ENCODE assay signal across 21 cellular contexts in the genomic region with DNA sequence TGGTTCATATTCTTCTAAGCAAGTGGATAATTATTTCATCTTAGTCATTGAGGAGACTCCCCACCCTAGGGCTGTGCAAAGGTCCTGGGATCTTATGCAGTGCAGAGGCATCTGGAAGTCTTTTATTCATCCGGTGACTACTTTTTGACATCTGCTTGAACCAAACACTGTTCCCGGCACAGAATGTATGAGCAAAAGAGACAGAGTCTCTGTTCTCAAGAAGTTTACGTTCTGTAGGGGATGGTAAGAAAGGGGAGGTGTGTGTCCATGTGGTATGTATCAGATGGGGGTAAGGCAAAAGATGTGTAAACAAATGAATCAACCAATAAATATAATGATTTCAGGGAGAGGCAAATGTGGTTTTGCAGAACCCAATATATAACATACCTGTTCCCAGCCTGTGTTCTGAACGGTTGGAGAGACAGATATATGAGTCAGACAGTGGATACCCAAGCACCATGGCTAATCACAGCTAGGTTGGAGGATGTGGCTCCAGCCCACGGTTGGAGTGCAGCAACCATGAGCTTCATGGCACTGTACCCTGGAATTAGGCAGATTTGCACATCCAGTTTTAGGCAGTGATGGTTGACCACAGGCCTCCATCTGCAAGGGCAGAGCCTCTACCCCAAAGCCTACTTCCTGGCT.
DNase-seq lines count a peak whose midpoint lies in the region; FAIRE-seq lines count a peak whose summit lies in the region.
"Had no signal": no experiment of that assay in that cellular context is flagged by ENCODE, and none has a peak within 500 bp of the region (broad histone marks: within the 10 kb centered on the region; RNA-seq: fewer than 3 reads in every experiment).

No MANE protein-coding gene starts in this region.

- no peak overlapping the region for H3K4ac ChIP-seq in trophoblast cell (ENCODE audit: low read depth, low read length)

- H3K27ac ChIP-seq in epithelial cell of prostate: no peak overlapping the region
- H3K27ac ChIP-seq in trophoblast cell (ENCODE audit: low read depth, low read length): no peak overlapping the region

- H2BK12ac ChIP-seq in trophoblast cell (ENCODE audit: low read length): peak overlapping the region; percentile 27

- H3K36me3 ChIP-seq in trophoblast cell (ENCODE audit: control insufficient read depth in 1 of 2, insufficient read depth in 2 of 2, low read length in 2 of 2): no peaks in the 10 kb centered on the region

- H2BK5ac ChIP-seq in trophoblast cell (ENCODE audit: low read depth, low read length, poor library complexity): no peak overlapping the region

- no peaks in the 10 kb centered on the region for H3K27me3 ChIP-seq in trophoblast cell (ENCODE audit: insufficient read depth, low read length)

- peak overlapping the region; percentile 7 for H2AK5ac ChIP-seq in trophoblast cell (ENCODE audit: low read length)

- H3K9ac ChIP-seq in trophoblast cell (ENCODE audit: low read length): no peak overlapping the region

- no peaks in the 10 kb centered on the region for H3K9me3 ChIP-seq in trophoblast cell (ENCODE audit: insufficient read depth, low read depth, low read length)

- no peak for FAIRE-seq in RCC 7860 (lab: Jason Lieb, UNC)

- H3K18ac ChIP-seq in trophoblast cell (ENCODE audit: low read length): no peak overlapping the region

- no peak overlapping the region for H3K23ac ChIP-seq in trophoblast cell (ENCODE audit: low read length)

- peak overlapping the region; percentile 3 for H4K91ac ChIP-seq in trophoblast cell (ENCODE audit: low read depth, low read length)

- no peak overlapping the region for H2AFZ ChIP-seq in trophoblast cell (ENCODE audit: insufficient read depth, low read length, poor library complexity)

- H3K4me3 ChIP-seq in trophoblast cell (ENCODE audit: low read depth, low read length): no peak overlapping the region

- no peak overlapping the region for H3K4me2 ChIP-seq in trophoblast cell (ENCODE audit: low read length)

- H3K79me2 ChIP-seq in trophoblast cell (ENCODE audit: control insufficient read depth, insufficient read depth, low read length, poor library complexity): no peaks in the 10 kb centered on the region

- H2BK120ac ChIP-seq in trophoblast cell (ENCODE audit: insufficient read depth, low read length, poor library complexity): no peak overlapping the region

- WGBS in trophoblast cell (ENCODE audit: extremely low coverage, insufficient coverage, insufficient read length): no CpG with 5 or more reads among the region's 5 CpGs

- peaks cover 27 to 31% of the 10 kb centered on the region in 2 experiments for H3K4me1 ChIP-seq in trophoblast cell (ENCODE audit: control insufficient read depth in 1 of 2, insufficient read depth in 2 of 2, low read length in 2 of 2)

- H3K14ac ChIP-seq in trophoblast cell (ENCODE audit: low read length): no peak overlapping the region

- peaks cover 18% of the 10 kb centered on the region for H3K79me1 ChIP-seq in trophoblast cell (ENCODE audit: low read length)

- H4K12ac ChIP-seq in trophoblast cell (ENCODE audit: low read depth, low read length): no peak overlapping the region

- DNase-seq in H4 (ENCODE audit: low spot score) (peak; percentile 36), RCC 7860 (ENCODE audit: low spot score) (peak; percentile 17), epithelial cell of prostate (ENCODE audit: low read depth, low spot score) (peak; percentile 2), trophoblast cell (peak in 1 of 2 donors; percentile 25), islet precursor cell (no peak), iPS-NIHi7 (ENCODE audit: extremely low spot score) (no peak)
- DNase-seq in stimulated activated CD4-positive, alpha-beta T cell treated with anti-CD3 and anti-CD28 coated beads, Interleukin-4, amount 100 ng/mL, for 1 hour: no peak
- DNase-seq: AML-193; C1 segment of cervical spinal cord; CD8-positive, alpha-beta T cell; EL; H9; KBM-7; NCI-H1105; NCI-H146; NCI-H2029 treated with DMSO at 0.1 percent for 48 hours; NCI-H226; NCI-H510A treated with DMSO at 0.1 percent for 48 hours; NCI-H748 treated with DMSO at 0.1 percent for 48 hours; NK-92 treated with Interleukin-12 subunit alpha and Interleukin-12 subunit beta, amount 100 ng/mL, for 24 hours; Right ventricle myocardium superior had no signal

- H4K8ac ChIP-seq in trophoblast cell (ENCODE audit: low read depth, low read length): no peak overlapping the region

Comparison
In these comparisons a context has a peak if more than half of its experiments do, and no peak if none do; other contexts are left out.
1. DNase-seq: peak in H4 (single experiment), RCC 7860 (single experiment) and epithelial cell of prostate (single experiment); none in stimulated activated CD4-positive, alpha-beta T cell treated with anti-CD3 and anti-CD28 coated beads, Interleukin-4, amount 100 ng/mL, for 1 hour (single experiment), islet precursor cell (single experiment) and iPS-NIHi7 (single experiment).